Comparison of ENCODE assay signal across 12 cellular contexts in the genomic region with DNA sequence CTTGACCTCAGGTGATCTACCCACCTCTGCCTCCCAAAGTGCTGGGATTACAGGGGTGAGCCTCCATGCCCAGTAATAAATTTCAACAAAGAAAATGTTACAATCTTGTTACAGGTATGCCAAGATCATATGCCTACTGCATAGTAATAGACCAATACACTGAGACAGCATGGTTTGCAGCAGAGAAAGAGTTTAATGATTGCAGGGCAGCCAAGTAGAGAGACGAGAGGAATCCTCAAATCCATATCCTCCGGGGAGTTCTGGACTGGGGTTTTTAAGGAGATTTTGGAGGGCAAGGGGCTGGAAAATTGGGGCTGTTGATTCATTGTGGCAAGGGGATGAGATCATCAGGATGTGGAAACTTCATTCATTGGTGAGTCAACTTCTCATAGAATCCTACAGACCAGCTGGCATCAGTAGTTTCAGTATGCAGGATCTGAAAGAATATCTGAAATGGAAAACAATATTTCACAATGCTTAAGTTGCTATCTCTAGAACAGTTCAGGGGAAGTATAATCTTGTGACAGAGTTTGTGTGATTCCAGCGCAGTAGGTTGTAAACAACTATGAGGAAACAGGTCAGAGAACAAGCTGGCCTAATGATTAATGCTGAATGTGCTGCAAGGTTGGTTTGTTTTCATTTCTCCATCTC. TPM values are rescaled to one million over a fixed set of nuclear protein-coding genes. Genes with fewer than 3 reads are reported as not detected.
DNase-seq lines count a peak whose midpoint lies in the region; ATAC-seq and TF ChIP-seq lines count a peak whose summit lies in the region.
"Had no signal": no experiment of that assay in that cellular context is flagged by ENCODE, and none has a peak within 500 bp of the region (broad histone marks: within the 10 kb centered on the region; RNA-seq: fewer than 3 reads in every experiment).

No MANE protein-coding gene starts in this region.

- no peaks in the 10 kb centered on the region for H3K9me3 ChIP-seq in prostate gland

- 75% methylated on average over 3 of the region's 3 CpGs for WGBS in prostate gland

- peaks cover 27 to 33% of the 10 kb centered on the region in 2 donors for H3K36me3 Mint-ChIP-seq in activated naive CD4-positive, alpha-beta T cell treated with anti-CD3 and anti-CD28 coated beads, Interleukin-2, amount 50 U/mL, for 72 hours

- ATAC-seq in HG03571 (IDR thresholded peaks at IDR 0.05; ENCODE audit: unreplicated experiment), result no peak
- ATAC-seq in activated naive CD4-positive, alpha-beta T cell treated with anti-CD3 and anti-CD28 coated beads, Interleukin-2, amount 50 U/mL, for 72 hours, result no peak
- ATAC-seq: stimulated activated naive CD8-positive, alpha-beta T cell treated with anti-CD3 and anti-CD28 coated beads, Interleukin-15, amount 100 ng/mL, for 72 hours had no signal

- intact Hi-C loops in prostate gland (cut with DNase I), result no loop called here

- in situ Hi-C loops in G401 (cut with HindIII; ENCODE audit: low sequenced_read_pairs), result no loop called here

- TF ChIP-seq POLR2A in prostate gland (IDR thresholded peaks at IDR 0.05), result no peak

- H3K27me3 ChIP-seq in prostate gland (replicated peaks; ENCODE audit: insufficient read depth), result no peaks in the 10 kb centered on the region
- H3K27me3 ChIP-seq: SJCRH30 had no signal

- peak; percentile 42 for DNase-seq in H4 (ENCODE audit: low spot score)
- DNase-seq in RPMI7951 (ENCODE audit: low read depth), result peak; percentile 84
- peak; percentile 99 for DNase-seq in fibroblast of mammary gland (ENCODE audit: low read depth)
- peak; percentile 26 for DNase-seq in prostate gland (ENCODE audit: low spot score)
- no peak for DNase-seq in G401 (ENCODE audit: low spot score)
- DNase-seq in Kasumi-1 (lab: John Stamatoyannopoulos, UW), result no peak
- no peak for DNase-seq in activated naive CD4-positive, alpha-beta T cell treated with anti-CD3 and anti-CD28 coated beads, Interleukin-2, amount 50 U/mL, for 72 hours (ENCODE audit: low spot score in 2 of 2)
- DNase-seq: activated CD4-positive, alpha-beta memory T cell treated with anti-CD3 and anti-CD28 coated beads for 36 hours; amniotic stem cell; stimulated activated naive CD8-positive, alpha-beta T cell treated with anti-CD3 and anti-CD28 coated beads, Interleukin-15, amount 100 ng/mL, for 72 hours had no signal

- H3K36me3 ChIP-seq in prostate gland, result no peaks in the 10 kb centered on the region
- H3K36me3 ChIP-seq: SJCRH30 had no signal

- H3K4me1 ChIP-seq in prostate gland (replicated peaks), result no peaks in the 10 kb centered on the region
- H3K4me1 ChIP-seq: SJCRH30 had no signal

- H3K27ac Mint-ChIP-seq in activated naive CD4-positive, alpha-beta T cell treated with anti-CD3 and anti-CD28 coated beads, Interleukin-2, amount 50 U/mL, for 72 hours, result no peak overlapping the region
- H3K27ac Mint-ChIP-seq: activated CD4-positive, alpha-beta memory T cell treated with anti-CD3 and anti-CD28 coated beads for 36 hours; stimulated activated naive CD8-positive, alpha-beta T cell treated with anti-CD3 and anti-CD28 coated beads, Interleukin-15, amount 100 ng/mL, for 72 hours had no signal

- peaks cover 23 to 26% of the 10 kb centered on the region in 2 donors for H3K9me3 Mint-ChIP-seq in activated naive CD4-positive, alpha-beta T cell treated with anti-CD3 and anti-CD28 coated beads, Interleukin-2, amount 50 U/mL, for 72 hours

- peak overlapping the region; percentile 44 to 72 for H3K27ac ChIP-seq in prostate gland
- H3K27ac ChIP-seq: SJCRH30 had no signal

- TF ChIP-seq CTCF in fibroblast of mammary gland (conservative IDR thresholded peaks at IDR 0.05; ENCODE audit: control insufficient read depth, insufficient read depth, low read depth, low read length) (no peak), prostate gland (IDR thresholded peaks at IDR 0.05) (no peak)

- H3K4me3 ChIP-seq in fibroblast of mammary gland (ENCODE audit: control insufficient read depth, low read depth, low read length) (no peak overlapping the region), prostate gland (no peak overlapping the region)
- H3K4me3 ChIP-seq: SJCRH30 had no signal

RNA-seq across cellular contexts. Expression of a gene that starts 14.8 kb away (rescaled TPM):
- total RNA-seq in H4 (2014; rRNA removed; shearing (Covaris generic)), result 11.8 and 13.5 TPM in 2 replicates
- total RNA-seq in RPMI7951 (2014; rRNA removed; shearing (Covaris generic)), result 21.3 and 21.6 TPM in 2 replicates
- 100 to 1,000 TPM in 1 of 2 donors, 10 to 100 TPM in 1; 44.0 to 112 TPM for total RNA-seq in prostate gland
- total RNA-seq in G401 (2014; rRNA removed; shearing (Covaris generic)), result 6.8 and 7.8 TPM in 2 replicates
- total RNA-seq in activated naive CD4-positive, alpha-beta T cell treated with anti-CD3 and anti-CD28 coated beads, Interleukin-2, amount 50 U/mL, for 72 hours, result 10 to 100 TPM; 33.7 to 45.3 TPM

Comparison
In these comparisons a context has a peak if more than half of its experiments do, and no peak if none do; other contexts are left out.
1. DNase-seq: peak in H4 (single experiment), RPMI7951 (single experiment), fibroblast of mammary gland (single experiment) and prostate gland (single experiment); none in G401 (single experiment), Kasumi-1 (0 of 2) and activated naive CD4-positive, alpha-beta T cell treated with anti-CD3 and anti-CD28 coated beads, Interleukin-2, amount 50 U/mL, for 72 hours (0 of 2).